Comparison of ENCODE assay signal across 1 cellular context in the genomic region with DNA sequence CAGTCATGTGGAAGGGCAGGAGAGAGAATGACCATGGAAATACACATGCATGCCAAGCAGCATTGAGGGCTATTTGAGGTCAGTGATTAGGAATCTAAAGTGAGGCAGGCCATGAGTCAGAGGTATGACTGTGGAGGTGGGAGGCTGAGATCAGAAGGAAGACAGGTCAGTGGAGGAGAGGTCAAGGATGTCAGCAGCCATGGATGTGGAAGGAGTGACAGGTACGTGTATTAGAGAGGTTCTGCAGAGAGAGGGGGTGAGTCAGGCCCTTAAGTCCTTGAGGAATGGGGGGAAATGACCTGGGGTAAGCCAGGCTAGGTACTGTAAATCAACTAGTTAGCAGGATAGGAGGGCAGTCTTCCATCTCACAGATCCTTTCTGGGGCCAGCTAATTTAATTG.
TF ChIP-seq lines count a peak whose summit lies in the region.

No MANE protein-coding gene starts in this region.

TF ChIP-seq in K562, 482 proteins besides CTCF, POLR2A, EP300 and RAD21 (continued from another document):
- TF ChIP-seq, protein P1, sequence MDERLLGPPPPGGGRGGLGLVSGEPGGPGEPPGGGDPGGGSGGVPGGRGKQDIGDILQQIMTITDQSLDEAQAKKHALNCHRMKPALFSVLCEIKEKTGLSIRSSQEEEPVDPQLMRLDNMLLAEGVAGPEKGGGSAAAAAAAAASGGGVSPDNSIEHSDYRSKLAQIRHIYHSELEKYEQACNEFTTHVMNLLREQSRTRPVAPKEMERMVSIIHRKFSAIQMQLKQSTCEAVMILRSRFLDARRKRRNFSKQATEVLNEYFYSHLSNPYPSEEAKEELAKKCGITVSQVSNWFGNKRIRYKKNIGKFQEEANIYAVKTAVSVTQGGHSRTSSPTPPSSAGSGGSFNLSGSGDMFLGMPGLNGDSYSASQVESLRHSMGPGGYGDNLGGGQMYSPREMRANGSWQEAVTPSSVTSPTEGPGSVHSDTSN (CRISPR knock-in tag; IDR thresholded peaks at IDR 0.05; ENCODE audit: low read depth), result no peak
- TF ChIP-seq, protein P1 (tag; conservative IDR thresholded peaks at IDR 0.05; ENCODE audit: low read depth), result peak; percentile 37; the same call in 1 of the 2 replicates
- TF ChIP-seq ZNF764 (CRISPR knock-in tag; IDR thresholded peaks at IDR 0.05; ENCODE audit: low read depth), result no peak
- no peak for TF ChIP-seq ZNF589 (CRISPR knock-in tag; IDR thresholded peaks at IDR 0.05; ENCODE audit: low read depth)
- peak; percentile 76 for TF ChIP-seq CTBP1 (IDR thresholded peaks at IDR 0.05; ENCODE audit: borderline replicate concordance)
- TF ChIP-seq ZNF717 (CRISPR knock-in tag; IDR thresholded peaks at IDR 0.05), result no peak
- no peak for TF ChIP-seq ATF1 (CRISPR knock-in tag; IDR thresholded peaks at IDR 0.05)
- TF ChIP-seq ATF1 (tag; IDR thresholded peaks at IDR 0.05), result peak; percentile 24; the same call in 1 of the 2 replicates
- TF ChIP-seq IRF1 (CRISPR knock-in tag; IDR thresholded peaks at IDR 0.05; ENCODE audit: borderline replicate concordance), result no peak
- no peak for TF ChIP-seq NCOA4 (IDR thresholded peaks at IDR 0.05; ENCODE audit: partially characterized antibody)
- TF ChIP-seq DPF2 (IDR thresholded peaks at IDR 0.05), result peak; percentile 87
- TF ChIP-seq ZNF263 (CRISPR knock-in tag; IDR thresholded peaks at IDR 0.05; ENCODE audit: borderline replicate concordance), result no peak
- no peak for TF ChIP-seq CHD1 (IDR thresholded peaks at IDR 0.05; ENCODE audit: low read length)
- TF ChIP-seq NCOA6 (IDR thresholded peaks at IDR 0.05), result no peak
- no peak for TF ChIP-seq PCBP2 (IDR thresholded peaks at IDR 0.05; ENCODE audit: low read depth, low read length, poor library complexity, severe bottlenecking)
- peak; percentile 61 for TF ChIP-seq NCOR1 (IDR thresholded peaks at IDR 0.05)
- TF ChIP-seq SRSF7 (optimal IDR thresholded peaks at IDR 0.05; ENCODE audit: low read depth, low read length), result no peak
- TF ChIP-seq CREM (IDR thresholded peaks at IDR 0.05; ENCODE audit: low read depth), result peak; percentile 55; the same call in 1 of the 2 replicates
- TF ChIP-seq ZNF77 (CRISPR knock-in tag; IDR thresholded peaks at IDR 0.05), result no peak
- TF ChIP-seq, protein P2, sequence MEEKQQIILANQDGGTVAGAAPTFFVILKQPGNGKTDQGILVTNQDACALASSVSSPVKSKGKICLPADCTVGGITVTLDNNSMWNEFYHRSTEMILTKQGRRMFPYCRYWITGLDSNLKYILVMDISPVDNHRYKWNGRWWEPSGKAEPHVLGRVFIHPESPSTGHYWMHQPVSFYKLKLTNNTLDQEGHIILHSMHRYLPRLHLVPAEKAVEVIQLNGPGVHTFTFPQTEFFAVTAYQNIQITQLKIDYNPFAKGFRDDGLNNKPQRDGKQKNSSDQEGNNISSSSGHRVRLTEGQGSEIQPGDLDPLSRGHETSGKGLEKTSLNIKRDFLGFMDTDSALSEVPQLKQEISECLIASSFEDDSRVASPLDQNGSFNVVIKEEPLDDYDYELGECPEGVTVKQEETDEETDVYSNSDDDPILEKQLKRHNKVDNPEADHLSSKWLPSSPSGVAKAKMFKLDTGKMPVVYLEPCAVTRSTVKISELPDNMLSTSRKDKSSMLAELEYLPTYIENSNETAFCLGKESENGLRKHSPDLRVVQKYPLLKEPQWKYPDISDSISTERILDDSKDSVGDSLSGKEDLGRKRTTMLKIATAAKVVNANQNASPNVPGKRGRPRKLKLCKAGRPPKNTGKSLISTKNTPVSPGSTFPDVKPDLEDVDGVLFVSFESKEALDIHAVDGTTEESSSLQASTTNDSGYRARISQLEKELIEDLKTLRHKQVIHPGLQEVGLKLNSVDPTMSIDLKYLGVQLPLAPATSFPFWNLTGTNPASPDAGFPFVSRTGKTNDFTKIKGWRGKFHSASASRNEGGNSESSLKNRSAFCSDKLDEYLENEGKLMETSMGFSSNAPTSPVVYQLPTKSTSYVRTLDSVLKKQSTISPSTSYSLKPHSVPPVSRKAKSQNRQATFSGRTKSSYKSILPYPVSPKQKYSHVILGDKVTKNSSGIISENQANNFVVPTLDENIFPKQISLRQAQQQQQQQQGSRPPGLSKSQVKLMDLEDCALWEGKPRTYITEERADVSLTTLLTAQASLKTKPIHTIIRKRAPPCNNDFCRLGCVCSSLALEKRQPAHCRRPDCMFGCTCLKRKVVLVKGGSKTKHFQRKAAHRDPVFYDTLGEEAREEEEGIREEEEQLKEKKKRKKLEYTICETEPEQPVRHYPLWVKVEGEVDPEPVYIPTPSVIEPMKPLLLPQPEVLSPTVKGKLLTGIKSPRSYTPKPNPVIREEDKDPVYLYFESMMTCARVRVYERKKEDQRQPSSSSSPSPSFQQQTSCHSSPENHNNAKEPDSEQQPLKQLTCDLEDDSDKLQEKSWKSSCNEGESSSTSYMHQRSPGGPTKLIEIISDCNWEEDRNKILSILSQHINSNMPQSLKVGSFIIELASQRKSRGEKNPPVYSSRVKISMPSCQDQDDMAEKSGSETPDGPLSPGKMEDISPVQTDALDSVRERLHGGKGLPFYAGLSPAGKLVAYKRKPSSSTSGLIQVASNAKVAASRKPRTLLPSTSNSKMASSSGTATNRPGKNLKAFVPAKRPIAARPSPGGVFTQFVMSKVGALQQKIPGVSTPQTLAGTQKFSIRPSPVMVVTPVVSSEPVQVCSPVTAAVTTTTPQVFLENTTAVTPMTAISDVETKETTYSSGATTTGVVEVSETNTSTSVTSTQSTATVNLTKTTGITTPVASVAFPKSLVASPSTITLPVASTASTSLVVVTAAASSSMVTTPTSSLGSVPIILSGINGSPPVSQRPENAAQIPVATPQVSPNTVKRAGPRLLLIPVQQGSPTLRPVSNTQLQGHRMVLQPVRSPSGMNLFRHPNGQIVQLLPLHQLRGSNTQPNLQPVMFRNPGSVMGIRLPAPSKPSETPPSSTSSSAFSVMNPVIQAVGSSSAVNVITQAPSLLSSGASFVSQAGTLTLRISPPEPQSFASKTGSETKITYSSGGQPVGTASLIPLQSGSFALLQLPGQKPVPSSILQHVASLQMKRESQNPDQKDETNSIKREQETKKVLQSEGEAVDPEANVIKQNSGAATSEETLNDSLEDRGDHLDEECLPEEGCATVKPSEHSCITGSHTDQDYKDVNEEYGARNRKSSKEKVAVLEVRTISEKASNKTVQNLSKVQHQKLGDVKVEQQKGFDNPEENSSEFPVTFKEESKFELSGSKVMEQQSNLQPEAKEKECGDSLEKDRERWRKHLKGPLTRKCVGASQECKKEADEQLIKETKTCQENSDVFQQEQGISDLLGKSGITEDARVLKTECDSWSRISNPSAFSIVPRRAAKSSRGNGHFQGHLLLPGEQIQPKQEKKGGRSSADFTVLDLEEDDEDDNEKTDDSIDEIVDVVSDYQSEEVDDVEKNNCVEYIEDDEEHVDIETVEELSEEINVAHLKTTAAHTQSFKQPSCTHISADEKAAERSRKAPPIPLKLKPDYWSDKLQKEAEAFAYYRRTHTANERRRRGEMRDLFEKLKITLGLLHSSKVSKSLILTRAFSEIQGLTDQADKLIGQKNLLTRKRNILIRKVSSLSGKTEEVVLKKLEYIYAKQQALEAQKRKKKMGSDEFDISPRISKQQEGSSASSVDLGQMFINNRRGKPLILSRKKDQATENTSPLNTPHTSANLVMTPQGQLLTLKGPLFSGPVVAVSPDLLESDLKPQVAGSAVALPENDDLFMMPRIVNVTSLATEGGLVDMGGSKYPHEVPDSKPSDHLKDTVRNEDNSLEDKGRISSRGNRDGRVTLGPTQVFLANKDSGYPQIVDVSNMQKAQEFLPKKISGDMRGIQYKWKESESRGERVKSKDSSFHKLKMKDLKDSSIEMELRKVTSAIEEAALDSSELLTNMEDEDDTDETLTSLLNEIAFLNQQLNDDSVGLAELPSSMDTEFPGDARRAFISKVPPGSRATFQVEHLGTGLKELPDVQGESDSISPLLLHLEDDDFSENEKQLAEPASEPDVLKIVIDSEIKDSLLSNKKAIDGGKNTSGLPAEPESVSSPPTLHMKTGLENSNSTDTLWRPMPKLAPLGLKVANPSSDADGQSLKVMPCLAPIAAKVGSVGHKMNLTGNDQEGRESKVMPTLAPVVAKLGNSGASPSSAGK (IDR thresholded peaks at IDR 0.05), result no peak
- TF ChIP-seq PCBP1 (IDR thresholded peaks at IDR 0.05; ENCODE audit: low read depth, low read length, poor library complexity, severe bottlenecking), result no peak
- 0 out of 2 replicates have a peak, but pooled peaks have one; percentile 42 for TF ChIP-seq MAFG (tag; conservative IDR thresholded peaks at IDR 0.05)
